Comparison of ENCODE assay signal across 20 cellular contexts in genomic region chr2:237129625-237130263, GRCh38. TPM values are rescaled to one million over a fixed set of nuclear protein-coding genes. Genes with fewer than 3 reads are reported as not detected.
DNase-seq lines count a peak whose midpoint lies in the region; ATAC-seq, FAIRE-seq and TF ChIP-seq lines count a peak whose summit lies in the region.
"Had no signal": no experiment of that assay in that cellular context is flagged by ENCODE, and none has a peak within 500 bp of the region (broad histone marks: within the 10 kb centered on the region; RNA-seq: fewer than 3 reads in every experiment).

No MANE protein-coding gene starts in this region.

- no peak for TF ChIP-seq POLR2A in lower leg skin (IDR thresholded peaks at IDR 0.05)

- WGBS in lower leg skin, 2 donors: 87 to 95% methylated on average over 4 of the region's 4 CpGs

- no peaks in the 10 kb centered on the region for H3K4me1 ChIP-seq in mucosa of descending colon (ENCODE audit: low read depth)

- no peak for TF ChIP-seq CTCF in RWPE1 (conservative IDR thresholded peaks at IDR 0.05; ENCODE audit: low read depth)
- no peak for TF ChIP-seq CTCF in lower leg skin (IDR thresholded peaks at IDR 0.05)
- no peak for TF ChIP-seq CTCF in mucosa of descending colon (IDR thresholded peaks at IDR 0.05)

- H3K27ac ChIP-seq in RWPE1: peak overlapping the region; percentile 93
- H3K27ac ChIP-seq: KMS-11 had no signal

- H3K9me3 ChIP-seq in mucosa of descending colon: no peaks in the 10 kb centered on the region

- no peaks in the 10 kb centered on the region for H3K36me3 ChIP-seq in mucosa of descending colon (ENCODE audit: low read depth)

- DNase-seq in HEK293T (ENCODE audit: extremely low spot score) (no peak), RWPE1 (ENCODE audit: low spot score) (no peak), lower leg skin (ENCODE audit: low spot score in 2 of 2) (peak; percentile 9 to 49), urothelium cell line (ENCODE audit: low spot score) (no peak), T-helper 2 cell (no peak), mucosa of descending colon (no peak)
- DNase-seq: C1 segment of cervical spinal cord; CD4-positive, alpha-beta memory T cell; COR-L47; DMS53; NCI-H1092; NCI-H1417 treated with DMSO at 0.1 percent for 48 hours; NCI-H1694 treated with DMSO at 0.1 percent for 48 hours; NCI-H2081; NCI-H2227 treated with DMSO at 0.1 percent for 48 hours; NCI-H526 treated with DMSO at 0.1 percent for 48 hours; RPMI8226; SHP77 had no signal

- POLR2A ChIA-PET in HEK293T (lab: Yijun Ruan, JAX): no interaction called here
- POLR2A ChIA-PET in RWPE1 (lab: Yijun Ruan, JAX; ENCODE audit: low non-redundant PET): no interaction called here

- no peak for ATAC-seq in GM19397 (IDR thresholded peaks at IDR 0.05; ENCODE audit: unreplicated experiment)
- no peak for ATAC-seq in mucosa of descending colon

- CTCF ChIA-PET in HEK293T (lab: Yijun Ruan, JAX) (no interaction called here), RWPE1 (lab: Yijun Ruan, JAX) (no interaction called here)

- intact Hi-C loops in lower leg skin (cut with DNase I; ENCODE audit: low total_unique reads) (no loop called here), mucosa of descending colon (cut with DNase I, micrococcal nuclease) (no loop called here)

- peak; percentile 96 for FAIRE-seq in urothelium cell line (lab: Jason Lieb, UNC)

- H3K4me3 ChIP-seq in lower leg skin (ENCODE audit: low read depth, poor library complexity, severe bottlenecking) (no peak overlapping the region), mucosa of descending colon (no peak overlapping the region)

TF ChIP-seq in HEK293T, 16 proteins besides CTCF, POLR2A, EP300 and RAD21:
- TF ChIP-seq LEF1 (IDR thresholded peaks at IDR 0.05; ENCODE audit: borderline replicate concordance) (no peak), TARDBP (IDR thresholded peaks at IDR 0.05) (0 out of 2 replicates have a peak, but pooled peaks have one; percentile 16)

RNA-seq across cellular contexts. Expression of gene COPS8, which starts 44.1 kb away (rescaled TPM):
- 10 to 100 TPM; 38.8 to 74.0 (median 69.3) TPM for total RNA-seq in lower leg skin
- total RNA-seq in mucosa of descending colon: 10 to 100 TPM; 23.4 to 37.3 (median 31.5) TPM

Comparison
In these comparisons a context has a peak if more than half of its experiments do, and no peak if none do; other contexts are left out.
1. DNase-seq: peak in lower leg skin (2 of 2); none in HEK293T (single experiment), RWPE1 (single experiment), urothelium cell line (single experiment), T-helper 2 cell (0 of 5) and mucosa of descending colon (0 of 3).